36 cellular contexts compared by ENCODE assay signal in genomic region chr4:8781641-8782040, GRCh38.
"Had no signal": no experiment of that assay in that cellular context is flagged by ENCODE, and none has a peak within 500 bp of the region (broad histone marks: within the 10 kb centered on the region; RNA-seq: fewer than 3 reads in every experiment).

No MANE protein-coding gene starts in this region.

- H3K9me3 ChIP-seq: adrenal gland, body of pancreas, breast epithelium had no signal

- H3K4me1 ChIP-seq: adrenal gland, breast epithelium had no signal

- H3K27me3 Mint-ChIP-seq: activated B cell treated with CpG ODN at 0.5 μM for 24 hours; activated CD4-positive, alpha-beta memory T cell treated with anti-CD3 and anti-CD28 coated beads for 36 hours; activated CD4-positive, alpha-beta T cell treated with anti-CD3 and anti-CD28 coated beads, Interleukin-2, amount 10 ng/mL, durations not matched to agents 24 days and 14 days; activated CD8-positive, alpha-beta T cell treated with anti-CD3 and anti-CD28 coated beads for 36 hours; activated naive CD8-positive, alpha-beta T cell treated with anti-CD3 and anti-CD28 coated beads for 36 hours; central memory CD8-positive, alpha-beta T cell had no signal

- H3K4me3 Mint-ChIP-seq: activated B cell treated with CpG ODN at 0.5 μM for 24 hours; activated CD4-positive, alpha-beta memory T cell treated with anti-CD3 and anti-CD28 coated beads for 36 hours; activated CD4-positive, alpha-beta T cell treated with anti-CD3 and anti-CD28 coated beads, Interleukin-2, amount 10 ng/mL, durations not matched to agents 24 days and 14 days; activated CD8-positive, alpha-beta T cell treated with anti-CD3 and anti-CD28 coated beads for 36 hours; activated naive CD4-positive, alpha-beta T cell treated with anti-CD3 and anti-CD28 coated beads for 36 hours; activated naive CD8-positive, alpha-beta T cell treated with anti-CD3 and anti-CD28 coated beads for 36 hours; central memory CD8-positive, alpha-beta T cell; T-helper 1 cell treated with Interleukin-12 subunit alpha and Interleukin-12 subunit beta and Interleukin-4 antibody, amounts not matched to agents 30 μg/mL and 1 μg/mL, for 36 hours; T-helper 2 cell treated with Interferon-gamma antibody and Interleukin-4, amounts not matched to agents 5 μg/mL and 100 μg/mL, for 36 hours had no signal

- FAIRE-seq: astrocyte, TTC549 had no signal

- H3K27ac Mint-ChIP-seq: activated B cell treated with CpG ODN at 0.5 μM for 24 hours; activated CD4-positive, alpha-beta memory T cell treated with anti-CD3 and anti-CD28 coated beads for 36 hours; activated CD4-positive, alpha-beta T cell treated with anti-CD3 and anti-CD28 coated beads, Interleukin-2, amount 10 ng/mL, durations not matched to agents 24 days and 14 days; activated CD8-positive, alpha-beta T cell treated with anti-CD3 and anti-CD28 coated beads for 36 hours; activated naive CD4-positive, alpha-beta T cell treated with anti-CD3 and anti-CD28 coated beads for 36 hours; activated naive CD4-positive, alpha-beta T cell treated with anti-CD3 and anti-CD28 coated beads, Interleukin-2, amount 50 U/mL, for 72 hours; activated naive CD8-positive, alpha-beta T cell treated with anti-CD3 and anti-CD28 coated beads for 36 hours; T-helper 1 cell treated with Interleukin-12 subunit alpha and Interleukin-12 subunit beta and Interleukin-4 antibody, amounts not matched to agents 30 μg/mL and 1 μg/mL, for 36 hours; T-helper 2 cell treated with Interferon-gamma antibody and Interleukin-4, amounts not matched to agents 5 μg/mL and 100 μg/mL, for 36 hours had no signal

- ATAC-seq: activated CD8-positive, alpha-beta T cell treated with anti-CD3 and anti-CD28 coated beads for 36 hours; activated naive CD4-positive, alpha-beta T cell treated with anti-CD3 and anti-CD28 coated beads, Interleukin-2, amount 50 U/mL, for 72 hours; body of pancreas had no signal

- H3K36me3 Mint-ChIP-seq: activated CD4-positive, alpha-beta memory T cell treated with anti-CD3 and anti-CD28 coated beads for 36 hours; activated naive CD4-positive, alpha-beta T cell treated with anti-CD3 and anti-CD28 coated beads, Interleukin-2, amount 50 U/mL, for 72 hours; activated naive CD8-positive, alpha-beta T cell treated with anti-CD3 and anti-CD28 coated beads for 36 hours had no signal

- H3K9me3 Mint-ChIP-seq: activated B cell treated with CpG ODN at 0.5 μM for 24 hours; activated CD4-positive, alpha-beta memory T cell treated with anti-CD3 and anti-CD28 coated beads for 36 hours; activated CD4-positive, alpha-beta T cell treated with anti-CD3 and anti-CD28 coated beads, Interleukin-2, amount 10 ng/mL, durations not matched to agents 24 days and 14 days; activated CD8-positive, alpha-beta T cell treated with anti-CD3 and anti-CD28 coated beads for 36 hours; activated naive CD4-positive, alpha-beta T cell treated with anti-CD3 and anti-CD28 coated beads for 36 hours; activated naive CD4-positive, alpha-beta T cell treated with anti-CD3 and anti-CD28 coated beads, Interleukin-2, amount 50 U/mL, for 72 hours; activated naive CD8-positive, alpha-beta T cell treated with anti-CD3 and anti-CD28 coated beads for 36 hours; central memory CD8-positive, alpha-beta T cell; T-helper 1 cell treated with Interleukin-12 subunit alpha and Interleukin-12 subunit beta and Interleukin-4 antibody, amounts not matched to agents 30 μg/mL and 1 μg/mL, for 36 hours; T-helper 2 cell treated with Interferon-gamma antibody and Interleukin-4, amounts not matched to agents 5 μg/mL and 100 μg/mL, for 36 hours had no signal

- H3K27me3 ChIP-seq: adrenal gland, body of pancreas, brain microvascular endothelial cell had no signal

- H3K36me3 ChIP-seq: adrenal gland, brain microvascular endothelial cell, breast epithelium had no signal

- H3K27ac ChIP-seq: adrenal gland, body of pancreas, brain microvascular endothelial cell, breast epithelium, VCaP had no signal

- H3K4me1 Mint-ChIP-seq: activated B cell treated with CpG ODN at 0.5 μM for 24 hours; activated CD4-positive, alpha-beta T cell treated with anti-CD3 and anti-CD28 coated beads, Interleukin-2, amount 10 ng/mL, durations not matched to agents 24 days and 14 days; activated naive CD8-positive, alpha-beta T cell treated with anti-CD3 and anti-CD28 coated beads for 36 hours; central memory CD8-positive, alpha-beta T cell had no signal

- DNase-seq: activated B cell treated with CpG ODN at 0.5 μM for 24 hours; activated CD4-positive, alpha-beta memory T cell treated with anti-CD3 and anti-CD28 coated beads for 36 hours; activated CD4-positive, alpha-beta T cell treated with anti-CD3 and anti-CD28 coated beads for 4 hours; activated CD4-positive, alpha-beta T cell treated with anti-CD3 and anti-CD28 coated beads, Interleukin-2, amount 10 ng/mL, durations not matched to agents 24 days and 14 days; activated CD4-positive, alpha-beta T cell treated with anti-CD3 and anti-CD28 coated beads, Interleukin-2, amount 50 U/mL, for 1 hour; activated CD4-positive, alpha-beta T cell treated with anti-CD3 and anti-CD28 coated beads, Interleukin-2, amount 50 U/mL, for 4 hours; activated CD4-positive, CD25-positive, alpha-beta regulatory T cell treated with anti-CD3 and anti-CD28 coated beads, Interleukin-2, amount 50 U/mL, for 72 hours; activated CD8-positive, alpha-beta memory T cell treated with anti-CD3 and anti-CD28 coated beads, Interleukin-2, amount 50 U/mL, for 4 hours; activated CD8-positive, alpha-beta T cell treated with anti-CD3 and anti-CD28 coated beads for 36 hours; activated effector memory CD4-positive, alpha-beta T cell treated with anti-CD3 and anti-CD28 coated beads, Interleukin-2, amount 50 U/mL, for 16 hours; activated gamma-delta T cell treated with Interleukin-2 at 50 U/mL for 16 hours; activated naive CD4-positive, alpha-beta T cell; activated naive CD4-positive, alpha-beta T cell treated with anti-CD3 and anti-CD28 coated beads for 36 hours; activated naive CD4-positive, alpha-beta T cell treated with anti-CD3 and anti-CD28 coated beads, Interleukin-2, amount 50 U/mL, for 16 hours; activated naive CD8-positive, alpha-beta T cell treated with anti-CD3 and anti-CD28 coated beads for 36 hours; activated T-cell treated with anti-CD3 and anti-CD28 coated beads for 4 hours; activated T-cell treated with anti-CD3 and anti-CD28 coated beads, Interleukin-2, amount 50 U/mL, for 1 hour; activated T-cell treated with anti-CD3 and anti-CD28 coated beads, Interleukin-2, amount 50 U/mL, for 48 hours; adrenal gland; amniotic stem cell; aorta; body of pancreas; brain microvascular endothelial cell; caudate nucleus; cerebellar nuclear complex; T-helper 1 cell; T-helper 2 cell; T-helper 9 cell had no signal

- H3K4me3 ChIP-seq: adrenal gland, body of pancreas, breast epithelium had no signal
